Comparison of ENCODE assay signal across 16 cellular contexts in genomic region chr5:123605822-123606221, GRCh38.
DNase-seq lines count a peak whose midpoint lies in the region; ATAC-seq lines count a peak whose summit lies in the region.
"Had no signal": no experiment of that assay in that cellular context is flagged by ENCODE, and none has a peak within 500 bp of the region (broad histone marks: within the 10 kb centered on the region; RNA-seq: fewer than 3 reads in every experiment).

No MANE protein-coding gene starts in this region.

- no peak for DNase-seq in activated CD4-positive, alpha-beta T cell treated with anti-CD3 and anti-CD28 coated beads for 48 hours
- DNase-seq in activated CD4-positive, CD25-positive, alpha-beta regulatory T cell treated with anti-CD3 and anti-CD28 coated beads, Interleukin-2, amount 50 U/mL, for 72 hours: no peak
- no peak for DNase-seq in activated CD8-positive, alpha-beta memory T cell treated with anti-CD3 and anti-CD28 coated beads, Interleukin-2, amount 10 ng/mL, durations not matched to agents 7 days and 5 days
- DNase-seq in activated CD4-positive, alpha-beta T cell treated with anti-CD3 and anti-CD28 coated beads, Interleukin-2, amount 50 U/mL, for 48 hours: no peak
- DNase-seq: activated CD8-positive, alpha-beta memory T cell treated with anti-CD3 and anti-CD28 coated beads, Interleukin-2, amount 50 U/mL, for 4 hours; activated naive CD8-positive, alpha-beta T cell treated with anti-CD3 and anti-CD28 coated beads, Interleukin-2, amount 10 ng/mL, durations not matched to agents 7 days and 5 days; DMS 273 treated with DMSO at 0.1 percent for 48 hours; H9; islet precursor cell; mucosa of descending colon; NCI-H2107; posterior cingulate gyrus had no signal

- CTCF ChIA-PET in activated CD8-positive, alpha-beta memory T cell treated with anti-CD3 and anti-CD28 coated beads, Interleukin-2, amount 10 ng/mL, durations not matched to agents 7 days and 5 days (lab: Charles Lee): interaction anchor here (0.8 kb wide), 1 partner anchor 182 kb away, joined by 3 read pairs; the partner anchor contains the start of gene CEP120

- H3K9me3 Mint-ChIP-seq in activated CD8-positive, alpha-beta memory T cell treated with anti-CD3 and anti-CD28 coated beads, Interleukin-2, amount 10 ng/mL, durations not matched to agents 7 days and 5 days (ENCODE audit: low read depth): no peaks in the 10 kb centered on the region
- H3K9me3 Mint-ChIP-seq: activated naive CD8-positive, alpha-beta T cell treated with anti-CD3 and anti-CD28 coated beads, Interleukin-2, amount 10 ng/mL, durations not matched to agents 7 days and 5 days; H9 had no signal

- H3K36me3 Mint-ChIP-seq in activated CD8-positive, alpha-beta memory T cell treated with anti-CD3 and anti-CD28 coated beads, Interleukin-2, amount 10 ng/mL, durations not matched to agents 7 days and 5 days: peaks cover 15% of the 10 kb centered on the region

- peaks cover 18% of the 10 kb centered on the region for H3K4me1 Mint-ChIP-seq in activated CD8-positive, alpha-beta memory T cell treated with anti-CD3 and anti-CD28 coated beads, Interleukin-2, amount 10 ng/mL, durations not matched to agents 7 days and 5 days

- H3K27ac Mint-ChIP-seq in activated CD8-positive, alpha-beta memory T cell treated with anti-CD3 and anti-CD28 coated beads, Interleukin-2, amount 10 ng/mL, durations not matched to agents 7 days and 5 days: no peak overlapping the region
- H3K27ac Mint-ChIP-seq: activated naive CD8-positive, alpha-beta T cell treated with anti-CD3 and anti-CD28 coated beads, Interleukin-2, amount 10 ng/mL, durations not matched to agents 7 days and 5 days; H9 had no signal

- H3K4me3 Mint-ChIP-seq in activated CD8-positive, alpha-beta memory T cell treated with anti-CD3 and anti-CD28 coated beads, Interleukin-2, amount 10 ng/mL, durations not matched to agents 7 days and 5 days: no peak overlapping the region
- H3K4me3 Mint-ChIP-seq: activated naive CD8-positive, alpha-beta T cell treated with anti-CD3 and anti-CD28 coated beads, Interleukin-2, amount 10 ng/mL, durations not matched to agents 7 days and 5 days; H9 had no signal

- no peaks in the 10 kb centered on the region for H3K27me3 Mint-ChIP-seq in activated CD8-positive, alpha-beta memory T cell treated with anti-CD3 and anti-CD28 coated beads, Interleukin-2, amount 10 ng/mL, durations not matched to agents 7 days and 5 days
- H3K27me3 Mint-ChIP-seq: activated naive CD8-positive, alpha-beta T cell treated with anti-CD3 and anti-CD28 coated beads, Interleukin-2, amount 10 ng/mL, durations not matched to agents 7 days and 5 days had no signal

- peak; percentile 49 for ATAC-seq in GM18498 (IDR thresholded peaks at IDR 0.05; ENCODE audit: unreplicated experiment)
- ATAC-seq in GM19395 (IDR thresholded peaks at IDR 0.05; ENCODE audit: unreplicated experiment): peak; percentile 80
- ATAC-seq in HG02852 (IDR thresholded peaks at IDR 0.05; ENCODE audit: unreplicated experiment): peak; percentile 70
- peak; percentile 65 for ATAC-seq in HG03571 (IDR thresholded peaks at IDR 0.05; ENCODE audit: unreplicated experiment)
- no peak for ATAC-seq in activated CD8-positive, alpha-beta memory T cell treated with anti-CD3 and anti-CD28 coated beads, Interleukin-2, amount 10 ng/mL, durations not matched to agents 7 days and 5 days
- ATAC-seq: mucosa of descending colon had no signal
